ENCODE assay signal across 15 cellular contexts in the genomic region with DNA sequence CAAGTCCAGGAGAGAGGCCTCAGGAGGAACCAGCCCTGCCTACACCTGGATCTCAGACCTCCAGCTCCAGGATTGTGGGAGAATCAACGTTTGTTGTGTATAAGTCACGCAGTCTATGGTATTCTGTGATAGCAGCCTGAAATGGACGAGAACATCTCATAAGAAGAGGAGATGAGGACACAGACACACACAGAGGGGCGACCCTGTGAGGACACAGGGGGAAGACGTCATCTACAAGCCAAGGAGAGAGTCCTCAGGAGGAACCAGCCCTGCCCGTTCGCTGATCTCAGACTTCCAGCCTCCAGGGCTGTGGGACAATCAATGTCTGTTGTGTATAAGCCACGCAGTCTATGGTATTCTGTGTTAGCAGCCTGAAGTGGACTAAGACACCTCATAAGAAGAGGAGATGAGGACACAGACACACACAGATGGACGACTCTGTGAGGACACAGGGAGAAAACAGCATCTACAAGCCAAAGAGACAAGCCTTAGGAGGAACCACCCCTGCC.
DNase-seq lines count a peak whose midpoint lies in the region; ATAC-seq and TF ChIP-seq lines count a peak whose summit lies in the region.
"Had no signal": no experiment of that assay in that cellular context is flagged by ENCODE, and none has a peak within 500 bp of the region (broad histone marks: within the 10 kb centered on the region; RNA-seq: fewer than 3 reads in every experiment).

No MANE protein-coding gene starts in this region.

- H3K27me3 Mint-ChIP-seq in activated naive CD4-positive, alpha-beta T cell treated with anti-CD3 and anti-CD28 coated beads, Interleukin-2, amount 10 ng/mL, durations not matched to agents 7 days and 5 days, result no peaks in the 10 kb centered on the region
- no peaks in the 10 kb centered on the region for H3K27me3 Mint-ChIP-seq in activated naive CD8-positive, alpha-beta T cell treated with anti-CD3 and anti-CD28 coated beads, Interleukin-2, amount 50 U/mL, for 24 hours
- no peaks in the 10 kb centered on the region for H3K27me3 Mint-ChIP-seq in stimulated activated naive CD8-positive, alpha-beta T cell treated with anti-CD3 and anti-CD28 coated beads, Interleukin-15, amount 100 ng/mL, for 72 hours

- H3K9ac ChIP-seq in SU-DHL-6 (ENCODE audit: low read length), result no peak overlapping the region

- H3K4me3 ChIP-seq in SU-DHL-6 (ENCODE audit: insufficient read depth, low read length, poor library complexity, severe bottlenecking), result no peak overlapping the region
- H3K4me3 ChIP-seq: MG63, right lobe of liver, thoracic aorta had no signal

- H3K9me3 ChIP-seq in SU-DHL-6 (ENCODE audit: insufficient read depth, low read length), result no peaks in the 10 kb centered on the region
- H3K9me3 ChIP-seq: MG63, right lobe of liver, thoracic aorta had no signal

- H2AFZ ChIP-seq in SU-DHL-6 (ENCODE audit: low read depth, low read length, severe bottlenecking), result no peak overlapping the region

- DNase-seq in activated naive CD4-positive, alpha-beta T cell treated with anti-CD3 and anti-CD28 coated beads, Interleukin-2, amount 10 ng/mL, durations not matched to agents 7 days and 5 days, result no peak
- DNase-seq in activated naive CD4-positive, alpha-beta T cell treated with Interleukin-2 at 50 U/mL for 16 hours, result no peak
- no peak for DNase-seq in activated naive CD8-positive, alpha-beta T cell treated with anti-CD3 and anti-CD28 coated beads, Interleukin-2, amount 50 U/mL, for 24 hours
- DNase-seq in stimulated activated naive CD8-positive, alpha-beta T cell treated with anti-CD3 and anti-CD28 coated beads, Interleukin-15, amount 100 ng/mL, for 72 hours, result peak in 1 of 2 donors; percentile 7
- DNase-seq in Ammon's horn (ENCODE audit: low spot score), result no peak
- DNase-seq in DMS53 treated with DMSO at 0.1 percent for 48 hours (lab: John Stamatoyannopoulos, UW; ENCODE audit: unreplicated experiment), result no peak
- DNase-seq: hippocampal formation, MG63, NCI-H1930, NCI-H524, OCI-M1 had no signal

- peaks cover 65% of the 10 kb centered on the region for H3K79me2 ChIP-seq in SU-DHL-6 (ENCODE audit: insufficient read depth, low read length)

- peak overlapping the region; percentile 19; the same call in 1 of the 2 replicates for H3K27ac ChIP-seq in SU-DHL-6 (ENCODE audit: low read depth, low read length)
- H3K27ac ChIP-seq: right lobe of liver, thoracic aorta had no signal

- peaks cover 30% of the 10 kb centered on the region for H3K9me3 Mint-ChIP-seq in activated naive CD4-positive, alpha-beta T cell treated with anti-CD3 and anti-CD28 coated beads, Interleukin-2, amount 10 ng/mL, durations not matched to agents 7 days and 5 days
- no peaks in the 10 kb centered on the region for H3K9me3 Mint-ChIP-seq in activated naive CD8-positive, alpha-beta T cell treated with anti-CD3 and anti-CD28 coated beads, Interleukin-2, amount 50 U/mL, for 24 hours
- H3K9me3 Mint-ChIP-seq in stimulated activated naive CD8-positive, alpha-beta T cell treated with anti-CD3 and anti-CD28 coated beads, Interleukin-15, amount 100 ng/mL, for 72 hours, result peaks cover 24 to 29% of the 10 kb centered on the region in 2 donors

- H3K27ac Mint-ChIP-seq in activated naive CD4-positive, alpha-beta T cell treated with anti-CD3 and anti-CD28 coated beads, Interleukin-2, amount 10 ng/mL, durations not matched to agents 7 days and 5 days, result peak overlapping the region; percentile 29
- H3K27ac Mint-ChIP-seq in activated naive CD8-positive, alpha-beta T cell treated with anti-CD3 and anti-CD28 coated beads, Interleukin-2, amount 50 U/mL, for 24 hours, result peak overlapping the region; percentile 17
- H3K27ac Mint-ChIP-seq in stimulated activated naive CD8-positive, alpha-beta T cell treated with anti-CD3 and anti-CD28 coated beads, Interleukin-15, amount 100 ng/mL, for 72 hours, result peak overlapping the region; percentile 13 to 30

- no peaks in the 10 kb centered on the region for H3K9me2 ChIP-seq in SU-DHL-6 (replicated peaks; ENCODE audit: insufficient read depth, low read length)

- H3K36me3 Mint-ChIP-seq in activated naive CD4-positive, alpha-beta T cell treated with anti-CD3 and anti-CD28 coated beads, Interleukin-2, amount 10 ng/mL, durations not matched to agents 7 days and 5 days, result peaks cover 77% of the 10 kb centered on the region
- H3K36me3 Mint-ChIP-seq in activated naive CD8-positive, alpha-beta T cell treated with anti-CD3 and anti-CD28 coated beads, Interleukin-2, amount 50 U/mL, for 24 hours (ENCODE audit: low read depth), result peaks cover 24% of the 10 kb centered on the region

- H3F3A ChIP-seq in SU-DHL-6 (ENCODE audit: insufficient read depth), result peaks cover 7% of the 10 kb centered on the region; the same call in 1 of the 2 replicates

- no peak overlapping the region for H3K4me2 ChIP-seq in SU-DHL-6 (ENCODE audit: low read depth, low read length, poor library complexity, severe bottlenecking)

- CTCF ChIA-PET in activated naive CD4-positive, alpha-beta T cell treated with anti-CD3 and anti-CD28 coated beads, Interleukin-2, amount 10 ng/mL, durations not matched to agents 7 days and 5 days (lab: Charles Lee), result no interaction called here

- TF ChIP-seq CTCF in SU-DHL-6 (IDR thresholded peaks at IDR 0.05; ENCODE audit: insufficient read depth, low read length, poor library complexity, severe bottlenecking), result no peak

- no peak overlapping the region for H3K4me3 Mint-ChIP-seq in activated naive CD4-positive, alpha-beta T cell treated with anti-CD3 and anti-CD28 coated beads, Interleukin-2, amount 10 ng/mL, durations not matched to agents 7 days and 5 days
- no peak overlapping the region for H3K4me3 Mint-ChIP-seq in activated naive CD8-positive, alpha-beta T cell treated with anti-CD3 and anti-CD28 coated beads, Interleukin-2, amount 50 U/mL, for 24 hours
- H3K4me3 Mint-ChIP-seq in stimulated activated naive CD8-positive, alpha-beta T cell treated with anti-CD3 and anti-CD28 coated beads, Interleukin-15, amount 100 ng/mL, for 72 hours, result no peak overlapping the region

- no peaks in the 10 kb centered on the region for H3K27me3 ChIP-seq in SU-DHL-6 (ENCODE audit: low read length)
- H3K27me3 ChIP-seq: right lobe of liver had no signal

- 0 out of 2 replicates have a peak, but pooled peaks cover 3% of the 10 kb centered on the region for H4K20me1 ChIP-seq in SU-DHL-6 (ENCODE audit: low read depth, low read length)

- peaks cover 53% of the 10 kb centered on the region for H3K4me1 Mint-ChIP-seq in activated naive CD4-positive, alpha-beta T cell treated with anti-CD3 and anti-CD28 coated beads, Interleukin-2, amount 10 ng/mL, durations not matched to agents 7 days and 5 days
- H3K4me1 Mint-ChIP-seq in activated naive CD8-positive, alpha-beta T cell treated with anti-CD3 and anti-CD28 coated beads, Interleukin-2, amount 50 U/mL, for 24 hours, result peaks cover 40% of the 10 kb centered on the region
- peaks cover 58% of the 10 kb centered on the region for H3K4me1 Mint-ChIP-seq in stimulated activated naive CD8-positive, alpha-beta T cell treated with anti-CD3 and anti-CD28 coated beads, Interleukin-15, amount 100 ng/mL, for 72 hours

- no peak for ATAC-seq in activated naive CD8-positive, alpha-beta T cell treated with anti-CD3 and anti-CD28 coated beads, Interleukin-2, amount 50 U/mL, for 24 hours
- no peak for ATAC-seq in stimulated activated naive CD8-positive, alpha-beta T cell treated with anti-CD3 and anti-CD28 coated beads, Interleukin-15, amount 100 ng/mL, for 72 hours
- no peak for ATAC-seq in HG03469 (IDR thresholded peaks at IDR 0.05; ENCODE audit: unreplicated experiment)

- no peaks in the 10 kb centered on the region for H3K36me3 ChIP-seq in SU-DHL-6 (ENCODE audit: low read length)
- H3K36me3 ChIP-seq: MG63, right lobe of liver, thoracic aorta had no signal
